In the genomic region with DNA sequence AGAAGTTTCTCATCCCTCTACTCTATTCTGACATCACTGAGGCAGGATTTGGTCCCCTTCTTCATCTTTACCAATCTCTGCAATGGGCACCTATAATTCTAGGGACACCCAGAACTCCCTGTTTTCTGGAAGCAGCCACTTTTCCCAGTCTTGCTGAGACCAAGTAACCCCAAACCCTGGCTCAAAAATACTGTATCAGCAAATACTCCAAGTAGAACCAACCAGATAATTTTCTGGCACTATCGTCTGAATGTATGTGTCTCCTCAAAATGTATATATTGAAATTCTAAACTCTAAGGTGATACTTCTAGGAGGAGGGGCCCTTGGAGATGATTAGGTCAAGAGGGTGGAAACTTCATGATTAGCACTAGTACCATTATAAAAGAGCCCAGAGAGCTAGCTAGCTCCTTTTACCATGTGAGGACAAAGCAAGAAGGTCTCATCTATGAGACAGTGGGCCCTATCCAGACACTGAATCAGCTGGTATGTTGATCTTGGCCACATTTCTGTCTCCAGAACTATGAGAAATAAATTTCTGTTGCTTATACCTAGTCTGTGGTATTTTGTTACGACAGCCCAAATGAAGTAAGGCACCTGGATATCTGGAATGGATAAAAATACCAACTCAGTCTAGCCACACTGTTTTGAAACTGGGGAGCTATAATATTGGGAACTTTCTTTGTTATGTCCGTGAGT, we compare ENCODE assay signal across 24 cellular contexts.
DNase-seq lines count a peak whose midpoint lies in the region; TF ChIP-seq lines count a peak whose summit lies in the region.
"Had no signal": no experiment of that assay in that cellular context is flagged by ENCODE, and none has a peak within 500 bp of the region (broad histone marks: within the 10 kb centered on the region; RNA-seq: fewer than 3 reads in every experiment).

No MANE protein-coding gene starts in this region.

- no peaks in the 10 kb centered on the region for H4K20me1 ChIP-seq in smooth muscle cell (ENCODE audit: low read depth)

- H3K36me3 ChIP-seq in smooth muscle cell (ENCODE audit: low read depth): no peaks in the 10 kb centered on the region
- H3K36me3 ChIP-seq: adrenal gland, neutrophil, prostate gland, sigmoid colon had no signal

- no peaks in the 10 kb centered on the region for H3F3A ChIP-seq in smooth muscle cell (ENCODE audit: low read depth)

- H3K9ac ChIP-seq in smooth muscle cell (ENCODE audit: low read depth): no peak overlapping the region

- no peak for TF ChIP-seq CTCF in astrocyte of the cerebellum (IDR thresholded peaks at IDR 0.05; ENCODE audit: low read depth, low read length, missing control alignments)
- no peak for TF ChIP-seq CTCF in fibroblast of the aortic adventitia (IDR thresholded peaks at IDR 0.05; ENCODE audit: insufficient read depth, low read length)
- no peak for TF ChIP-seq CTCF in smooth muscle cell (IDR thresholded peaks at IDR 0.05; ENCODE audit: borderline replicate concordance, insufficient read depth, poor library complexity, severe bottlenecking)

- H2AFZ ChIP-seq in smooth muscle cell (ENCODE audit: low read depth): peak overlapping the region; percentile 48

- 78% methylated on average over 3 of the region's 3 CpGs for WGBS in smooth muscle cell (ENCODE audit: low lambda C conversion rate)

- H3K4me2 ChIP-seq in smooth muscle cell: no peak overlapping the region

- no peaks in the 10 kb centered on the region for H3K27me3 ChIP-seq in smooth muscle cell (ENCODE audit: low read depth)
- H3K27me3 ChIP-seq: adrenal gland, neutrophil, sigmoid colon had no signal

- no peaks in the 10 kb centered on the region for H3K79me2 ChIP-seq in smooth muscle cell (ENCODE audit: low read depth)

- no peak overlapping the region for H3K4me3 ChIP-seq in astrocyte of the cerebellum (ENCODE audit: low read depth, low read length)
- no peak overlapping the region for H3K4me3 ChIP-seq in fibroblast of the aortic adventitia (ENCODE audit: low read depth, low read length)
- no peak overlapping the region for H3K4me3 ChIP-seq in smooth muscle cell
- H3K4me3 ChIP-seq: adrenal gland, coronary artery, prostate gland, sigmoid colon had no signal

- DNase-seq in GM04503 (ENCODE audit: low read depth) (peak; percentile 3), astrocyte of the cerebellum (ENCODE audit: low read depth) (peak; percentile 38), fibroblast of the aortic adventitia (ENCODE audit: low read depth) (peak; percentile 35), smooth muscle cell (lab: John Stamatoyannopoulos, UW; ENCODE audit: unreplicated experiment) (no peak), C1 segment of cervical spinal cord (lab: John Stamatoyannopoulos, UW) (no peak), NCI-H1436 treated with DMSO at 0.1 percent for 48 hours (lab: John Stamatoyannopoulos, UW) (no peak), 8988T (no peak)
- DNase-seq: activated CD8-positive, alpha-beta memory T cell treated with anti-CD3 and anti-CD28 coated beads, Interleukin-2, amount 50 U/mL, for 48 hours; activated CD8-positive, alpha-beta T cell treated with anti-CD3 and anti-CD28 coated beads for 36 hours; activated naive CD4-positive, alpha-beta T cell treated with anti-CD3 and anti-CD28 coated beads for 36 hours; adrenal gland; CD4-positive, alpha-beta memory T cell; effector CD8-positive, alpha-beta T cell; H9; midbrain; naive thymus-derived CD4-positive, alpha-beta T cell; NCI-H1417 treated with DMSO at 0.1 percent for 48 hours; NCI-H345; SHP77; sigmoid colon; substantia nigra had no signal

- H3K9me3 ChIP-seq in smooth muscle cell (replicated peaks; ENCODE audit: low read depth): no peaks in the 10 kb centered on the region
- H3K9me3 ChIP-seq: adrenal gland, neutrophil, prostate gland, sigmoid colon had no signal

- H3K4me1 ChIP-seq in smooth muscle cell (ENCODE audit: low read depth): no peaks in the 10 kb centered on the region
- H3K4me1 ChIP-seq: adrenal gland, prostate gland had no signal

- H3K27ac ChIP-seq in smooth muscle cell (ENCODE audit: low read depth): peak overlapping the region; percentile 17
- H3K27ac ChIP-seq: adrenal gland, coronary artery, neutrophil, prostate gland, sigmoid colon had no signal

- in situ Hi-C loops in astrocyte of the cerebellum (cut with HindIII; ENCODE audit: low sequenced_read_pairs): no loop called here

Comparison
In these comparisons a context has a peak if more than half of its experiments do, and no peak if none do; other contexts are left out.
1. DNase-seq: peak in GM04503 (single experiment), astrocyte of the cerebellum (single experiment) and fibroblast of the aortic adventitia (single experiment); none in smooth muscle cell (single experiment), C1 segment of cervical spinal cord (0 of 14), NCI-H1436 treated with DMSO at 0.1 percent for 48 hours (single experiment) and 8988T (single experiment).